14 cellular contexts compared by ENCODE assay signal in genomic region chr5:73507062-73507461, GRCh38. TPM values are rescaled to one million over a fixed set of nuclear protein-coding genes. Genes with fewer than 3 reads are reported as not detected.
DNase-seq lines count a peak whose midpoint lies in the region; ATAC-seq and TF ChIP-seq lines count a peak whose summit lies in the region.
"Had no signal": no experiment of that assay in that cellular context is flagged by ENCODE, and none has a peak within 500 bp of the region (broad histone marks: within the 10 kb centered on the region; RNA-seq: fewer than 3 reads in every experiment).

No MANE protein-coding gene starts in this region.

- H3K4me1 Mint-ChIP-seq in progenitor cell of endocrine pancreas (ENCODE audit: low read depth), result no peaks in the 10 kb centered on the region
- no peaks in the 10 kb centered on the region for H3K4me1 Mint-ChIP-seq in activated T-helper 17 cell treated with anti-CD3 and anti-CD28 coated beads, Interleukin-2, amount 50 U/mL, for 72 hours
- H3K4me1 Mint-ChIP-seq: stimulated activated effector memory CD8-positive, alpha-beta T cell treated with anti-CD3 and anti-CD28 coated beads, Interleukin-12 subunit alpha, Interleukin-12 subunit beta, amount 100 ng/mL, for 72 hours had no signal

- peaks cover 19% of the 10 kb centered on the region for H3K36me3 Mint-ChIP-seq in progenitor cell of endocrine pancreas (ENCODE audit: insufficient read depth)
- H3K36me3 Mint-ChIP-seq in activated T-helper 17 cell treated with anti-CD3 and anti-CD28 coated beads, Interleukin-2, amount 50 U/mL, for 72 hours (ENCODE audit: low read depth), result peaks cover 61% of the 10 kb centered on the region

- peak; percentile 29 for DNase-seq in NCI-H2107 treated with DMSO at 0.1 percent for 48 hours (lab: John Stamatoyannopoulos, UW; ENCODE audit: unreplicated experiment)
- no peak for DNase-seq in NCI-H2107 (lab: John Stamatoyannopoulos, UW)
- DNase-seq in dermis blood vessel endothelial cell, result peak; percentile 88
- no peak for DNase-seq in progenitor cell of endocrine pancreas (ENCODE audit: low spot score, unreplicated experiment)
- DNase-seq: activated CD4-positive, alpha-beta T cell treated with anti-CD3 and anti-CD28 coated beads for 4 hours; activated naive CD4-positive, alpha-beta T cell treated with anti-CD3 and anti-CD28 coated beads, Interleukin-2, amount 10 ng/mL, durations not matched to agents 7 days and 5 days; CD4-positive, alpha-beta T cell; effector CD4-positive, alpha-beta T cell; NCI-H510A; tibial artery had no signal

- H3K27me3 Mint-ChIP-seq in progenitor cell of endocrine pancreas, result no peaks in the 10 kb centered on the region
- no peaks in the 10 kb centered on the region for H3K27me3 Mint-ChIP-seq in activated T-helper 17 cell treated with anti-CD3 and anti-CD28 coated beads, Interleukin-2, amount 50 U/mL, for 72 hours
- H3K27me3 Mint-ChIP-seq: activated naive CD4-positive, alpha-beta T cell treated with anti-CD3 and anti-CD28 coated beads, Interleukin-2, amount 10 ng/mL, durations not matched to agents 7 days and 5 days; CD4-positive, alpha-beta T cell had no signal

- H3K9me3 Mint-ChIP-seq in progenitor cell of endocrine pancreas (ENCODE audit: low read depth), result no peaks in the 10 kb centered on the region
- H3K9me3 Mint-ChIP-seq in activated T-helper 17 cell treated with anti-CD3 and anti-CD28 coated beads, Interleukin-2, amount 50 U/mL, for 72 hours, result no peaks in the 10 kb centered on the region
- H3K9me3 Mint-ChIP-seq: activated naive CD4-positive, alpha-beta T cell treated with anti-CD3 and anti-CD28 coated beads, Interleukin-2, amount 10 ng/mL, durations not matched to agents 7 days and 5 days; CD4-positive, alpha-beta T cell; stimulated activated effector memory CD8-positive, alpha-beta T cell treated with anti-CD3 and anti-CD28 coated beads, Interleukin-12 subunit alpha, Interleukin-12 subunit beta, amount 100 ng/mL, for 72 hours had no signal

- peak overlapping the region; percentile 37 for H3K27ac Mint-ChIP-seq in progenitor cell of endocrine pancreas
- no peak overlapping the region for H3K27ac Mint-ChIP-seq in activated T-helper 17 cell treated with anti-CD3 and anti-CD28 coated beads, Interleukin-2, amount 50 U/mL, for 72 hours
- H3K27ac Mint-ChIP-seq: activated naive CD4-positive, alpha-beta T cell treated with anti-CD3 and anti-CD28 coated beads, Interleukin-2, amount 10 ng/mL, durations not matched to agents 7 days and 5 days; CD4-positive, alpha-beta T cell; stimulated activated effector memory CD8-positive, alpha-beta T cell treated with anti-CD3 and anti-CD28 coated beads, Interleukin-12 subunit alpha, Interleukin-12 subunit beta, amount 100 ng/mL, for 72 hours had no signal

- no peak for TF ChIP-seq CTCF in progenitor cell of endocrine pancreas (IDR thresholded peaks at IDR 0.05; ENCODE audit: unreplicated experiment)

- no peak overlapping the region for H3K4me3 Mint-ChIP-seq in progenitor cell of endocrine pancreas (ENCODE audit: low read depth)
- H3K4me3 Mint-ChIP-seq in activated T-helper 17 cell treated with anti-CD3 and anti-CD28 coated beads, Interleukin-2, amount 50 U/mL, for 72 hours, result no peak overlapping the region
- H3K4me3 Mint-ChIP-seq: activated naive CD4-positive, alpha-beta T cell treated with anti-CD3 and anti-CD28 coated beads, Interleukin-2, amount 10 ng/mL, durations not matched to agents 7 days and 5 days; CD4-positive, alpha-beta T cell; stimulated activated effector memory CD8-positive, alpha-beta T cell treated with anti-CD3 and anti-CD28 coated beads, Interleukin-12 subunit alpha, Interleukin-12 subunit beta, amount 100 ng/mL, for 72 hours had no signal

- no peak for ATAC-seq in activated T-helper 17 cell treated with anti-CD3 and anti-CD28 coated beads, Interleukin-2, amount 50 U/mL, for 72 hours (replicated peaks)
- ATAC-seq in HG03432 (IDR thresholded peaks at IDR 0.05; ENCODE audit: unreplicated experiment), result no peak
- ATAC-seq: left lobe of liver; stimulated activated effector memory CD8-positive, alpha-beta T cell treated with anti-CD3 and anti-CD28 coated beads, Interleukin-12 subunit alpha, Interleukin-12 subunit beta, amount 100 ng/mL, for 72 hours had no signal

RNA-seq across cellular contexts. Expression of gene BTF3, which starts 8.8 kb away (rescaled TPM):
- total RNA-seq in dermis blood vessel endothelial cell, result 250 and 286 TPM in 2 replicates
- total RNA-seq in progenitor cell of endocrine pancreas, result 589 and 604 TPM in 2 replicates
- 100 to 1,000 TPM; 887 to 907 TPM for total RNA-seq in activated T-helper 17 cell treated with anti-CD3 and anti-CD28 coated beads, Interleukin-2, amount 50 U/mL, for 72 hours

RNA-seq across cellular contexts. Expression of gene ANKRA2, which starts 58.4 kb away (rescaled TPM):
- total RNA-seq in dermis blood vessel endothelial cell (11.4 and 14.8 TPM in 2 replicates), progenitor cell of endocrine pancreas (27.3 and 28.4 TPM in 2 replicates)
- 10 to 100 TPM; 15.0 to 35.7 TPM for total RNA-seq in activated T-helper 17 cell treated with anti-CD3 and anti-CD28 coated beads, Interleukin-2, amount 50 U/mL, for 72 hours

RNA-seq across cellular contexts. Expression of gene UTP15, which starts 58.5 kb away (rescaled TPM):
- 20.2 and 28.1 TPM in 2 replicates for total RNA-seq in dermis blood vessel endothelial cell
- total RNA-seq in progenitor cell of endocrine pancreas, result 20.6 and 21.8 TPM in 2 replicates
- 10 to 100 TPM; 18.7 to 42.5 TPM for total RNA-seq in activated T-helper 17 cell treated with anti-CD3 and anti-CD28 coated beads, Interleukin-2, amount 50 U/mL, for 72 hours

RNA-seq across cellular contexts. Expression of gene FOXD1, which starts 58.5 kb away (rescaled TPM):
- total RNA-seq in dermis blood vessel endothelial cell (0.05 and 0.17 TPM in 2 replicates), progenitor cell of endocrine pancreas (0.19 and 0.29 TPM in 2 replicates)
- total RNA-seq in activated T-helper 17 cell treated with anti-CD3 and anti-CD28 coated beads, Interleukin-2, amount 50 U/mL, for 72 hours, result under 1 TPM in 1 of 2 donors, not detected in 1; 0.45 TPM
- total RNA-seq: CD4-positive, alpha-beta T cell; left lobe of liver had no signal

Comparison
In these comparisons a context has a peak if more than half of its experiments do, and no peak if none do; other contexts are left out.
1. DNase-seq: peak in NCI-H2107 treated with DMSO at 0.1 percent for 48 hours (single experiment) and dermis blood vessel endothelial cell (single experiment); none in NCI-H2107 (single experiment) and progenitor cell of endocrine pancreas (single experiment).